ENCODE assay signal across 8 cellular contexts in the genomic region with DNA sequence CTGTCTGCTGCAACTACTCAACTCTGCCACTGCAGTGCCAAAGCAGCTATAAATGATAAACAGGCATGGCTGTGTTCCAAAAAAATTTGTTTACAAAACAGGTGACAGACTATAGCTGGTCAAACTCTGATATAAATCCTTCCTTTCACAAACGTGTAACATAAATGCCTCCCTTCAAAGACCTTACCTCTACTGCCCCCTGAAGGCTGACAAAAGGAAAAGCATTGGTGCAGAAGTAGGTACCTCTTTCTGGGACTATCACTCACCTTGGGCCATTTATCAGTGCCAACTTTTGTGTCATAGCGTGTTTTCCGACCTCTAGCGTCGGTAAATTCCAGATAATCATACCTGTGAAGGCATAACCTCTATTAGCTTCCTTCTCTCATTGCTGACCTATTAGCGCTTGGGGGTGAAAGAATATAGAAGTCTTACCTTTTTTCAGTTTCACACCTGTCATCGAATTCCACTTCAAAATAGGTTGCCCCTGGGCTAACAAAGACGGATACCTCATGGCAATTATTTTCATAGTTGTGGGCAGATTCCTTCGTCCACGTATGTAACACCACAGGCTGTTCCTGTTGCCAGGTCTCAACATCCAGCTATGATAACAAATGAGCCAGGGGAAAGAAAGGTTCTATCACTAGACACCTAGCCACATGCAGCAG.
A peak's percentile ranks its signal among the peaks of the same experiment; 100 is the strongest.
DNase-seq lines count a peak whose midpoint lies in the region; ATAC-seq and TF ChIP-seq lines count a peak whose summit lies in the region.

No MANE protein-coding gene starts in this region.

- peaks cover 100% of the 10 kb centered on the region for H3K36me3 Mint-ChIP-seq in activated T-helper 17 cell treated with anti-CD3 and anti-CD28 coated beads, Interleukin-2, amount 50 U/mL, for 72 hours (ENCODE audit: low read depth)

- no peaks in the 10 kb centered on the region for H3K79me2 ChIP-seq in smooth muscle cell (ENCODE audit: low read depth)

- H3F3A ChIP-seq in smooth muscle cell (ENCODE audit: low read depth) = no peaks in the 10 kb centered on the region

- peaks cover 6% of the 10 kb centered on the region for H3K4me1 Mint-ChIP-seq in activated T-helper 17 cell treated with anti-CD3 and anti-CD28 coated beads, Interleukin-2, amount 50 U/mL, for 72 hours

- TF ChIP-seq CTCF in AG04449 (IDR thresholded peaks at IDR 0.05; ENCODE audit: insufficient read depth, low read length, missing control alignments) (peak; percentile 59), HFF-Myc (IDR thresholded peaks at IDR 0.05; ENCODE audit: low read depth, low read length, missing control alignments) (peak; percentile 71), smooth muscle cell (IDR thresholded peaks at IDR 0.05; ENCODE audit: borderline replicate concordance, insufficient read depth, poor library complexity, severe bottlenecking) (peak; percentile 47)

- peaks cover 10% of the 10 kb centered on the region for H3K36me3 ChIP-seq in smooth muscle cell (ENCODE audit: low read depth)

- H4K20me1 ChIP-seq in smooth muscle cell (ENCODE audit: low read depth) = peaks cover 12% of the 10 kb centered on the region

- no peaks in the 10 kb centered on the region for H3K9me3 Mint-ChIP-seq in activated T-helper 17 cell treated with anti-CD3 and anti-CD28 coated beads, Interleukin-2, amount 50 U/mL, for 72 hours

- H3K27me3 Mint-ChIP-seq in activated T-helper 17 cell treated with anti-CD3 and anti-CD28 coated beads, Interleukin-2, amount 50 U/mL, for 72 hours = no peaks in the 10 kb centered on the region

- no peaks in the 10 kb centered on the region for H3K27me3 ChIP-seq in right cardiac atrium (ENCODE audit: control insufficient read depth, insufficient read depth)
- no peaks in the 10 kb centered on the region for H3K27me3 ChIP-seq in smooth muscle cell (ENCODE audit: low read depth)

- DNase-seq in AG04449 (ENCODE audit: low read depth, low spot score) = no peak
- DNase-seq in GM03348 (ENCODE audit: low spot score) = peak; percentile 54
- peak; percentile 15 for DNase-seq in HFF-Myc (ENCODE audit: extremely low read depth, low read depth)
- peak; percentile 47 for DNase-seq in NCI-H1105 (lab: John Stamatoyannopoulos, UW)
- no peak for DNase-seq in right cardiac atrium
- no peak for DNase-seq in smooth muscle cell (lab: John Stamatoyannopoulos, UW; ENCODE audit: unreplicated experiment)
- DNase-seq in dedifferentiated amniotic fluid mesenchymal stem cell (ENCODE audit: extremely low spot score) = no peak

- POLR2A ChIA-PET in AG04449 (lab: Yijun Ruan, JAX) = no interaction called here

- CTCF ChIA-PET in AG04449 (lab: Yijun Ruan, JAX) = interaction anchor here (0.6 to 7.2 kb wide), 25 partner anchors 10 to 340 kb away, joined by 3 to 62 read pairs (median 4); a partner anchor contains a TSS

- 66% methylated on average over 10 of the region's 10 CpGs for WGBS in right cardiac atrium
- WGBS in smooth muscle cell (ENCODE audit: low lambda C conversion rate) = 81% methylated on average over 10 of the region's 10 CpGs

- H3K4me1 ChIP-seq in right cardiac atrium (ENCODE audit: control insufficient read depth, insufficient read depth, low read length) (no peaks in the 10 kb centered on the region), smooth muscle cell (ENCODE audit: low read depth) (no peaks in the 10 kb centered on the region)

- H3K9ac ChIP-seq in smooth muscle cell (ENCODE audit: low read depth) = no peak overlapping the region

- no peak overlapping the region for H2AFZ ChIP-seq in smooth muscle cell (ENCODE audit: low read depth)

- no peak overlapping the region for H3K4me3 ChIP-seq in AG04449 (ENCODE audit: low read depth, low read length)
- no peak overlapping the region for H3K4me3 ChIP-seq in HFF-Myc (replicated peaks; ENCODE audit: low read depth, low read length)
- H3K4me3 ChIP-seq in right cardiac atrium (ENCODE audit: low read length) = no peak overlapping the region
- H3K4me3 ChIP-seq in smooth muscle cell = no peak overlapping the region

- H3K27ac Mint-ChIP-seq in activated T-helper 17 cell treated with anti-CD3 and anti-CD28 coated beads, Interleukin-2, amount 50 U/mL, for 72 hours = no peak overlapping the region

- H3K27ac ChIP-seq in right cardiac atrium (ENCODE audit: low read length) (no peak overlapping the region), smooth muscle cell (ENCODE audit: low read depth) (no peak overlapping the region)

- H3K9me3 ChIP-seq in right cardiac atrium (ENCODE audit: control insufficient read depth, low read length) (no peaks in the 10 kb centered on the region), smooth muscle cell (replicated peaks; ENCODE audit: low read depth) (no peaks in the 10 kb centered on the region)

- peak; percentile 48 for ATAC-seq in activated T-helper 17 cell treated with anti-CD3 and anti-CD28 coated beads, Interleukin-2, amount 50 U/mL, for 72 hours (replicated peaks)
- peak; percentile 44 to 50 for ATAC-seq in right cardiac atrium

- intact Hi-C loops in right cardiac atrium (cut with DNase I) = no loop called here

- H3K4me2 ChIP-seq in smooth muscle cell = no peak overlapping the region

- H3K4me3 Mint-ChIP-seq in activated T-helper 17 cell treated with anti-CD3 and anti-CD28 coated beads, Interleukin-2, amount 50 U/mL, for 72 hours = no peak overlapping the region

Comparison
In these comparisons a context has a peak if more than half of its experiments do, and no peak if none do; other contexts are left out.
1. DNase-seq: peak in GM03348 (single experiment), HFF-Myc (single experiment) and NCI-H1105 (single experiment); none in AG04449 (single experiment), right cardiac atrium (0 of 3), smooth muscle cell (single experiment) and dedifferentiated amniotic fluid mesenchymal stem cell (single experiment).
2. Peak in every context shown above with its lines, with median percentiles within 50 percentile points of each other: CTCF ChIP-seq.